In the genomic region with DNA sequence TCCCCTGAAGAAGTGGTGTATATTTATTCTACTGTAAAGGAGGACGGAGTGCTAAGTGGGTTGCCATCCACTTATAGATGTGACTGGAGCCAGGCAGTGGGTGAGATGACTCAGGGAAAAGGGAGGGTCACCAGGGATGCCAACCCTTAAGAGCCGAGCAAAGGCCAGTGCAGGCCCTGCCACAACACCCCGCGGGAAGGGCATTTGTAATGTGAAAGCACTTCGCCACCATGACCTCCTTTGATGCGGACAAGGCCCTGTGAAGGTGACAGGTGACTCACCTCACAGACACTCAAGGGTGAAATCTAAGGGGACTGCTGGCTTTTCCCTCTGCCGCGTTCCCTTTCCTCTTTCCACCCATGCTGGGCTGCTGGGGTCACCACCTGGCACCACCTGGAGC, we compare ENCODE assay signal across 13 cellular contexts. TPM values are rescaled to one million over a fixed set of nuclear protein-coding genes. Genes with fewer than 3 reads are reported as not detected.
A peak's percentile ranks its signal among the peaks of the same experiment; 100 is the strongest.
DNase-seq lines count a peak whose midpoint lies in the region; ATAC-seq, FAIRE-seq and TF ChIP-seq lines count a peak whose summit lies in the region.
"Had no signal": no experiment of that assay in that cellular context is flagged by ENCODE, and none has a peak within 500 bp of the region (broad histone marks: within the 10 kb centered on the region; RNA-seq: fewer than 3 reads in every experiment).

No MANE protein-coding gene starts in this region.

- TF ChIP-seq EP300 in stomach (IDR thresholded peaks at IDR 0.05) = no peak

- H3K27ac Mint-ChIP-seq in activated T-cell treated with anti-CD3 and anti-CD28 coated beads, Interleukin-2, amount 50 U/mL, for 24 hours = peak overlapping the region; percentile 44

- TF ChIP-seq CTCF in stomach (IDR thresholded peaks at IDR 0.05) = no peak

- H3K36me3 Mint-ChIP-seq in activated T-cell treated with anti-CD3 and anti-CD28 coated beads, Interleukin-2, amount 50 U/mL, for 24 hours (ENCODE audit: low read depth) = no peaks in the 10 kb centered on the region
- H3K36me3 Mint-ChIP-seq in activated T-cell treated with anti-CD3 and anti-CD28 coated beads, Interleukin-2, amount 50 U/mL, for 4 hours (ENCODE audit: insufficient read depth) = no peaks in the 10 kb centered on the region

- ATAC-seq in activated T-cell treated with anti-CD3 and anti-CD28 coated beads, Interleukin-2, amount 50 U/mL, for 4 hours = no peak
- ATAC-seq in HG03039 (IDR thresholded peaks at IDR 0.05; ENCODE audit: unreplicated experiment) (no peak), HG03097 (IDR thresholded peaks at IDR 0.05; ENCODE audit: low FRiP score, unreplicated experiment) (no peak)

- no peak overlapping the region for H3K4me3 Mint-ChIP-seq in activated T-cell treated with anti-CD3 and anti-CD28 coated beads, Interleukin-2, amount 50 U/mL, for 24 hours
- H3K4me3 Mint-ChIP-seq in activated T-cell treated with anti-CD3 and anti-CD28 coated beads, Interleukin-2, amount 50 U/mL, for 4 hours = no peak overlapping the region
- H3K4me3 Mint-ChIP-seq: activated CD4-positive, alpha-beta T cell treated with anti-CD3 and anti-CD28 coated beads, Interleukin-2, amount 10 ng/mL, durations not matched to agents 24 days and 14 days had no signal

- peaks cover 11 to 28% (median 12%) of the 10 kb centered on the region in 4 donors for H3K4me1 ChIP-seq in stomach

- H3K4me1 Mint-ChIP-seq in activated T-cell treated with anti-CD3 and anti-CD28 coated beads, Interleukin-2, amount 50 U/mL, for 24 hours (ENCODE audit: low read depth) = peaks cover 45% of the 10 kb centered on the region
- peaks cover 28% of the 10 kb centered on the region for H3K4me1 Mint-ChIP-seq in activated T-cell treated with anti-CD3 and anti-CD28 coated beads, Interleukin-2, amount 50 U/mL, for 4 hours (ENCODE audit: low read depth)

- FAIRE-seq in GM12892 (lab: Jason Lieb, UNC) = no peak

- 66 to 69% (median 68%) methylated on average over 8 of the region's 8 CpGs for WGBS in stomach, 5 donors

- TF ChIP-seq POLR2A in stomach (IDR thresholded peaks at IDR 0.05) = no peak
- no peak for TF ChIP-seq POLR2A in GM12892 (IDR thresholded peaks at IDR 0.05; ENCODE audit: low read depth, low read length)

- H3K9me3 Mint-ChIP-seq in activated T-cell treated with anti-CD3 and anti-CD28 coated beads, Interleukin-2, amount 50 U/mL, for 24 hours = no peaks in the 10 kb centered on the region
- H3K9me3 Mint-ChIP-seq in activated T-cell treated with anti-CD3 and anti-CD28 coated beads, Interleukin-2, amount 50 U/mL, for 4 hours = no peaks in the 10 kb centered on the region
- H3K9me3 Mint-ChIP-seq: activated CD4-positive, alpha-beta T cell treated with anti-CD3 and anti-CD28 coated beads, Interleukin-2, amount 10 ng/mL, durations not matched to agents 24 days and 14 days had no signal

- peaks cover 11% of the 10 kb centered on the region for H3K27me3 Mint-ChIP-seq in activated T-cell treated with anti-CD3 and anti-CD28 coated beads, Interleukin-2, amount 50 U/mL, for 24 hours
- peaks cover 7% of the 10 kb centered on the region for H3K27me3 Mint-ChIP-seq in activated T-cell treated with anti-CD3 and anti-CD28 coated beads, Interleukin-2, amount 50 U/mL, for 4 hours (ENCODE audit: low read depth)

- peak overlapping the region in 3 of 5 donors; percentile 18 to 44 (median 29) for H3K27ac ChIP-seq in stomach

- no peak overlapping the region for H3K4me3 ChIP-seq in stomach

- no peaks in the 10 kb centered on the region for H3K9me3 ChIP-seq in stomach

- H3K36me3 ChIP-seq in stomach = no peaks in the 10 kb centered on the region

- no peak for DNase-seq in activated T-cell treated with anti-CD3 and anti-CD28 coated beads, Interleukin-2, amount 50 U/mL, for 24 hours
- no peak for DNase-seq in activated T-cell treated with anti-CD3 and anti-CD28 coated beads, Interleukin-2, amount 50 U/mL, for 4 hours
- DNase-seq in RPMI7951 (ENCODE audit: low read depth) = peak; percentile 79
- DNase-seq in islet precursor cell = peak; percentile 85
- peak; percentile 50 for DNase-seq in stomach
- DNase-seq in GM12892 (ENCODE audit: insufficient read length) = no peak
- DNase-seq: activated CD4-positive, alpha-beta T cell treated with anti-CD3 and anti-CD28 coated beads, Interleukin-2, amount 10 ng/mL, durations not matched to agents 24 days and 14 days; activated naive CD4-positive, alpha-beta T cell treated with anti-CD3 and anti-CD28 coated beads, Interleukin-2, amount 50 U/mL, for 16 hours; erythroblast; hippocampal formation; nucleus accumbens had no signal

- intact Hi-C loops in stomach (cut with DNase I; ENCODE audit: low total_unique reads) = no loop called here

- peaks cover 0 to 5% (median 0%) of the 10 kb centered on the region in 3 donors for H3K27me3 ChIP-seq in stomach

RNA-seq across cellular contexts. Expression of gene MRPL33, which starts 50.2 kb away (rescaled TPM):
- 10 to 100 TPM; 67.9 to 84.5 (median 68.4) TPM for total RNA-seq in activated T-cell treated with anti-CD3 and anti-CD28 coated beads, Interleukin-2, amount 50 U/mL, for 4 hours
- total RNA-seq in RPMI7951 (2014; rRNA removed; shearing (Covaris generic)) = 335 and 349 TPM in 2 replicates
- 100 to 1,000 TPM in 2 of 5 donors, 10 to 100 TPM in 2, 1 to 10 TPM in 1; 8.2 to 226 (median 25.5) TPM for total RNA-seq in stomach
- 100 to 1,000 TPM; 149 to 268 (median 193) TPM for polyA plus RNA-seq in stomach
- polyA plus RNA-seq in GM12892 (2012; ENCODE audit: missing spikeins) = 128 TPM

RNA-seq across cellular contexts. Expression of gene SLC4A1AP, which starts 57.6 kb away (rescaled TPM):
- total RNA-seq in activated T-cell treated with anti-CD3 and anti-CD28 coated beads, Interleukin-2, amount 50 U/mL, for 4 hours = 10 to 100 TPM; 32.7 to 37.5 (median 32.7) TPM
- total RNA-seq in RPMI7951 (2014; rRNA removed; shearing (Covaris generic)) = 37.9 and 40.0 TPM in 2 replicates
- total RNA-seq in stomach = 10 to 100 TPM; 25.7 to 58.9 (median 30.6) TPM
- 10 to 100 TPM; 11.2 to 12.2 (median 11.9) TPM for polyA plus RNA-seq in stomach
- 20.0 TPM for polyA plus RNA-seq in GM12892 (2012; ENCODE audit: missing spikeins)

RNA-seq across cellular contexts. Expression of gene SUPT7L, which starts 57.9 kb away (rescaled TPM):
- 10 to 100 TPM; 23.6 to 31.4 (median 28.1) TPM for total RNA-seq in activated T-cell treated with anti-CD3 and anti-CD28 coated beads, Interleukin-2, amount 50 U/mL, for 4 hours
- total RNA-seq in RPMI7951 (2014; rRNA removed; shearing (Covaris generic)) = 29.2 and 31.5 TPM in 2 replicates
- 10 to 100 TPM; 18.2 to 50.9 (median 29.6) TPM for total RNA-seq in stomach
- 10 to 100 TPM; 10.1 to 22.0 (median 13.2) TPM for polyA plus RNA-seq in stomach
- polyA plus RNA-seq in GM12892 (2012; ENCODE audit: missing spikeins) = 17.5 TPM

Comparison
In these comparisons a context has a peak if more than half of its experiments do, and no peak if none do; other contexts are left out.
1. DNase-seq: peak in RPMI7951 (single experiment), islet precursor cell (single experiment) and stomach (single experiment); none in activated T-cell treated with anti-CD3 and anti-CD28 coated beads, Interleukin-2, amount 50 U/mL, for 24 hours (single experiment), activated T-cell treated with anti-CD3 and anti-CD28 coated beads, Interleukin-2, amount 50 U/mL, for 4 hours (single experiment) and GM12892 (single experiment).